ENCODE assay signal across 8 cellular contexts in genomic region chr11:102007567-102008437, GRCh38. TPM values are rescaled to one million over a fixed set of nuclear protein-coding genes. Genes with fewer than 3 reads are reported as not detected.
A peak's percentile ranks its signal among the peaks of the same experiment; 100 is the strongest.
DNase-seq lines count a peak whose midpoint lies in the region; ATAC-seq, FAIRE-seq and TF ChIP-seq lines count a peak whose summit lies in the region.

No MANE protein-coding gene starts in this region.

- DNase-seq in GM12892 (ENCODE audit: insufficient read length) (no peak), NCI-H2081 (lab: John Stamatoyannopoulos, UW) (peak; percentile 39 to 84), right cardiac atrium (no peak), stomach (peak; percentile 50)
- no peak for DNase-seq in activated CD8-positive, alpha-beta T cell treated with anti-CD3 and anti-CD28 coated beads, Interleukin-2, amount 10 ng/mL, durations not matched to agents 7 days and 5 days
- no peak for DNase-seq in activated T-cell treated with anti-CD3 and anti-CD28 coated beads, Interleukin-2, amount 50 U/mL, for 24 hours

- peak in 5 of 7 experiments; percentile 8 to 59 (median 54) for TF ChIP-seq CTCF in stomach (IDR thresholded peaks at IDR 0.05)

- POLR2A ChIA-PET in activated CD8-positive, alpha-beta T cell treated with anti-CD3 and anti-CD28 coated beads, Interleukin-2, amount 10 ng/mL, durations not matched to agents 7 days and 5 days (lab: Charles Lee) = interaction anchor here (1.0 kb wide), 1 partner anchor 147 kb away, joined by 4 read pairs; no protein-coding TSS in a partner anchor

- H3K27ac ChIP-seq in ACC112 (ENCODE audit: low read depth, low read length) (no peak overlapping the region), right cardiac atrium (ENCODE audit: low read length) (no peak overlapping the region), stomach (peak overlapping the region; percentile 55 to 82 (median 59))

- peaks cover 4% of the 10 kb centered on the region for H3K4me1 Mint-ChIP-seq in activated CD8-positive, alpha-beta T cell treated with anti-CD3 and anti-CD28 coated beads, Interleukin-2, amount 10 ng/mL, durations not matched to agents 7 days and 5 days (ENCODE audit: low read depth)
- peaks cover 3% of the 10 kb centered on the region for H3K4me1 Mint-ChIP-seq in activated T-cell treated with anti-CD3 and anti-CD28 coated beads, Interleukin-2, amount 50 U/mL, for 24 hours (ENCODE audit: low read depth)

- H3K27me3 Mint-ChIP-seq in activated CD8-positive, alpha-beta T cell treated with anti-CD3 and anti-CD28 coated beads, Interleukin-2, amount 10 ng/mL, durations not matched to agents 7 days and 5 days (ENCODE audit: low read depth) = peaks cover 10% of the 10 kb centered on the region
- peaks cover 19% of the 10 kb centered on the region for H3K27me3 Mint-ChIP-seq in activated T-cell treated with anti-CD3 and anti-CD28 coated beads, Interleukin-2, amount 50 U/mL, for 24 hours

- H3K27ac Mint-ChIP-seq in activated CD8-positive, alpha-beta T cell treated with anti-CD3 and anti-CD28 coated beads, Interleukin-2, amount 10 ng/mL, durations not matched to agents 7 days and 5 days = no peak overlapping the region
- H3K27ac Mint-ChIP-seq in activated T-cell treated with anti-CD3 and anti-CD28 coated beads, Interleukin-2, amount 50 U/mL, for 24 hours = no peak overlapping the region

- H2AFZ ChIP-seq in ACC112 (ENCODE audit: low read length, unreplicated experiment) = peak overlapping the region; percentile 40

- no peaks in the 10 kb centered on the region for H3K79me2 ChIP-seq in ACC112 (ENCODE audit: control insufficient read depth, insufficient read depth, low read length, unreplicated experiment)

- no peaks in the 10 kb centered on the region for H3K9me3 Mint-ChIP-seq in activated CD8-positive, alpha-beta T cell treated with anti-CD3 and anti-CD28 coated beads, Interleukin-2, amount 10 ng/mL, durations not matched to agents 7 days and 5 days (ENCODE audit: insufficient read depth)
- no peaks in the 10 kb centered on the region for H3K9me3 Mint-ChIP-seq in activated T-cell treated with anti-CD3 and anti-CD28 coated beads, Interleukin-2, amount 50 U/mL, for 24 hours

- H3K4me1 ChIP-seq in ACC112 (ENCODE audit: control insufficient read depth, insufficient read depth, low read length, unreplicated experiment) (peaks cover 31% of the 10 kb centered on the region), right cardiac atrium (ENCODE audit: control insufficient read depth, insufficient read depth, low read length) (no peaks in the 10 kb centered on the region), stomach (peaks cover 0 to 21% (median 4%) of the 10 kb centered on the region in 4 donors)

- no peak overlapping the region for H3K4me3 Mint-ChIP-seq in activated CD8-positive, alpha-beta T cell treated with anti-CD3 and anti-CD28 coated beads, Interleukin-2, amount 10 ng/mL, durations not matched to agents 7 days and 5 days
- no peak overlapping the region for H3K4me3 Mint-ChIP-seq in activated T-cell treated with anti-CD3 and anti-CD28 coated beads, Interleukin-2, amount 50 U/mL, for 24 hours

- H3K9me3 ChIP-seq in right cardiac atrium (ENCODE audit: control insufficient read depth, low read length) = no peaks in the 10 kb centered on the region
- H3K9me3 ChIP-seq in stomach = no peaks in the 10 kb centered on the region

- peak; percentile 83 for FAIRE-seq in GM12892 (lab: Jason Lieb, UNC)

- H3K36me3 Mint-ChIP-seq in activated CD8-positive, alpha-beta T cell treated with anti-CD3 and anti-CD28 coated beads, Interleukin-2, amount 10 ng/mL, durations not matched to agents 7 days and 5 days (ENCODE audit: low read depth) = no peaks in the 10 kb centered on the region
- no peaks in the 10 kb centered on the region for H3K36me3 Mint-ChIP-seq in activated T-cell treated with anti-CD3 and anti-CD28 coated beads, Interleukin-2, amount 50 U/mL, for 24 hours (ENCODE audit: low read depth)

- peak; percentile 73 for ATAC-seq in HG02970 (IDR thresholded peaks at IDR 0.05; ENCODE audit: low FRiP score, unreplicated experiment)
- peak; percentile 60 for ATAC-seq in activated CD8-positive, alpha-beta T cell treated with anti-CD3 and anti-CD28 coated beads, Interleukin-2, amount 10 ng/mL, durations not matched to agents 7 days and 5 days
- peak; percentile 51 to 57 for ATAC-seq in right cardiac atrium

- H3K27me3 ChIP-seq in ACC112 (ENCODE audit: insufficient read depth, low read length) (no peaks in the 10 kb centered on the region), right cardiac atrium (ENCODE audit: control insufficient read depth, insufficient read depth) (no peaks in the 10 kb centered on the region), stomach (no peaks in the 10 kb centered on the region)

- CTCF ChIA-PET in activated CD8-positive, alpha-beta T cell treated with anti-CD3 and anti-CD28 coated beads, Interleukin-2, amount 10 ng/mL, durations not matched to agents 7 days and 5 days (lab: Charles Lee) = interaction anchor here (0.7 to 3.9 kb wide), 20 partner anchors 9 to 658 kb away, joined by 3 to 89 read pairs (median 4); partner anchors contain the start of gene CEP126

- H3K4me3 ChIP-seq in ACC112 (ENCODE audit: low read depth, low read length) (peak overlapping the region; percentile 57), right cardiac atrium (ENCODE audit: low read length) (no peak overlapping the region), stomach (no peak overlapping the region)

- H3K36me3 ChIP-seq in ACC112 (ENCODE audit: insufficient read depth, low read length) (no peaks in the 10 kb centered on the region), stomach (no peaks in the 10 kb centered on the region)

- TF ChIP-seq POLR2A in GM12892 (IDR thresholded peaks at IDR 0.05; ENCODE audit: low read depth, low read length) (no peak), stomach (IDR thresholded peaks at IDR 0.05) (no peak)

- intact Hi-C loops in right cardiac atrium (cut with DNase I) = loop anchor here in 3 of 4 donors (2.0 to 5.0 kb wide), 2 partner anchors 146 to 147 kb away; no protein-coding TSS in a partner anchor
- intact Hi-C loops in stomach (cut with DNase I; ENCODE audit: low total_unique reads) = no loop called here

- TF ChIP-seq EP300 in stomach (IDR thresholded peaks at IDR 0.05) = no peak

- 28% methylated on average over 4 of the region's 4 CpGs for WGBS in right cardiac atrium
- WGBS in stomach, 5 donors = 11 to 19% (median 15%) methylated on average over 4 of the region's 4 CpGs

RNA-seq across cellular contexts. Expression of gene CFAP300, which starts 39.4 kb away (rescaled TPM):
- not detected for polyA plus RNA-seq in GM12892 (2012; ENCODE audit: missing spikeins)
- total RNA-seq in activated CD8-positive, alpha-beta T cell treated with anti-CD3 and anti-CD28 coated beads, Interleukin-2, amount 10 ng/mL, durations not matched to agents 7 days and 5 days = not detected
- 1 to 10 TPM; 1.1 to 1.7 (median 1.6) TPM for total RNA-seq in right cardiac atrium
- polyA plus RNA-seq in right cardiac atrium = 1.1 TPM
- 1 to 10 TPM in 3 of 5 donors, not detected in 2; 2.2 to 3.6 (median 2.3) TPM for total RNA-seq in stomach
- polyA plus RNA-seq in stomach = 1 to 10 TPM; 1.2 to 1.4 (median 1.3) TPM

Comparison
In these comparisons a context has a peak if more than half of its experiments do, and no peak if none do; other contexts are left out.
1. H3K27ac ChIP-seq: peak in stomach (5 of 5); none in ACC112 (single experiment) and right cardiac atrium (single experiment).
2. DNase-seq: peak in NCI-H2081 (2 of 2) and stomach (single experiment); none in GM12892 (single experiment), activated CD8-positive, alpha-beta T cell treated with anti-CD3 and anti-CD28 coated beads, Interleukin-2, amount 10 ng/mL, durations not matched to agents 7 days and 5 days (single experiment), right cardiac atrium (0 of 3) and activated T-cell treated with anti-CD3 and anti-CD28 coated beads, Interleukin-2, amount 50 U/mL, for 24 hours (single experiment).
3. Peak in every context shown above with its lines, with median percentiles within 50 percentile points of each other: ATAC-seq.